In the genomic region with DNA sequence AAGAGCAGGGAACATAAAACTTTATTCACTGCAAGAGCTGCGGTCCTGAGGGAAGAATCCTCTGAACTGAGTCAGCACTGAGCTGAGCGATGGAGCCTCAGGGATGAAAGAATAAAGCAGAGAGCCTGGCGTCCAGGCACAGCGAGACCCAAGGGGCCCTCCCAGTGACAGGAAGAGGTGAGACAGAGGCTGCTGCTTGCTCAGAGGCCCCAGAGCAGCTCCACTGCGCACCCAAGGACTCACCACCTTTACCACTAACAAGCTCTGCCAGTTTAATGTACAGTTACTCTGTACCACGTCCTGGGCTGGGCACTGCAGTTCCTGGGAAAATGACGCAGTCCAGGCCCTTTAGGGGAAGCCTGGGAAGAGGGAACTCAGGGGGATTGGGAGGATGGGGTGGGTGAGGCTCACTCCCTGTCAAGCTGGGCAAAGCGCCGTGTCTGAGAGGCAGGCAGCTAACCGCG, we compare ENCODE assay signal across 16 cellular contexts.
A peak's percentile ranks its signal among the peaks of the same experiment; 100 is the strongest.
DNase-seq lines count a peak whose midpoint lies in the region; ATAC-seq and TF ChIP-seq lines count a peak whose summit lies in the region.
"Had no signal": no experiment of that assay in that cellular context is flagged by ENCODE, and none has a peak within 500 bp of the region (broad histone marks: within the 10 kb centered on the region; RNA-seq: fewer than 3 reads in every experiment).

No MANE protein-coding gene starts in this region.

- DNase-seq in AG04449 (ENCODE audit: low read depth, low spot score) (peak; percentile 45), HS-5 (ENCODE audit: low read depth) (peak; percentile 68), brain microvascular endothelial cell (peak; percentile 61), kidney glomerular epithelial cell (lab: John Stamatoyannopoulos, UW) (peak; percentile 24), NCI-H2196 treated with DMSO at 0.1 percent for 48 hours (lab: John Stamatoyannopoulos, UW; ENCODE audit: unreplicated experiment) (no peak), coronary artery (ENCODE audit: low spot score) (no peak), HEK293T (ENCODE audit: extremely low spot score) (no peak)
- DNase-seq: activated B cell treated with CpG ODN at 0.5 μM for 24 hours; activated CD8-positive, alpha-beta memory T cell treated with anti-CD3 and anti-CD28 coated beads, Interleukin-2, amount 50 U/mL, for 48 hours; AML-193; naive thymus-derived CD4-positive, alpha-beta T cell; NCI-H1092; NCI-H524 treated with DMSO at 0.1 percent for 48 hours; upper lobe of left lung had no signal

- H3K4me3 ChIP-seq in AG04449 (ENCODE audit: low read depth, low read length) (peak overlapping the region; percentile 32; the same call in 1 of the 2 replicates), brain microvascular endothelial cell (ENCODE audit: low read depth, low read length) (peak overlapping the region; percentile 12), coronary artery (no peak overlapping the region)
- H3K4me3 ChIP-seq: adrenal gland, upper lobe of left lung had no signal

- POLR2A ChIA-PET in AG04449 (lab: Yijun Ruan, JAX), result interaction anchor here (0.8 to 1.6 kb wide), 4 partner anchors 11 to 239 kb away, joined by 3 to 6 read pairs (median 4); a partner anchor contains a TSS
- POLR2A ChIA-PET in HEK293T (lab: Yijun Ruan, JAX), result interaction anchor here (3.8 kb wide), 1 partner anchor 9 kb away, joined by 37 read pairs; a partner anchor contains a TSS

- H3K27me3 ChIP-seq in brain microvascular endothelial cell (replicated peaks), result no peaks in the 10 kb centered on the region
- H3K27me3 ChIP-seq: adrenal gland had no signal

- H3K36me3 ChIP-seq in brain microvascular endothelial cell (replicated peaks), result no peaks in the 10 kb centered on the region
- H3K36me3 ChIP-seq: adrenal gland, upper lobe of left lung had no signal

- TF ChIP-seq CTCF in AG04449 (IDR thresholded peaks at IDR 0.05; ENCODE audit: insufficient read depth, low read length, missing control alignments) (no peak), brain microvascular endothelial cell (IDR thresholded peaks at IDR 0.05; ENCODE audit: low read depth, low read length, missing control alignments) (no peak), coronary artery (IDR thresholded peaks at IDR 0.05) (no peak)

- H3K27ac ChIP-seq in brain microvascular endothelial cell (peak overlapping the region; percentile 34), coronary artery (no peak overlapping the region)
- H3K27ac ChIP-seq: adrenal gland, upper lobe of left lung had no signal

- CTCF ChIA-PET in AG04449 (lab: Yijun Ruan, JAX), result interaction anchor here (0.8 to 22.1 kb wide), 11 partner anchors 9 to 226 kb away, joined by 3 to 673 read pairs (median 4); a partner anchor contains a TSS
- CTCF ChIA-PET in HEK293T (lab: Yijun Ruan, JAX), result interaction anchor here (0.6 to 2.3 kb wide), 3 partner anchors 8 to 591 kb away, joined by 4 to 16 read pairs (median 4); no protein-coding TSS in a partner anchor

- no peak for ATAC-seq in HG03565 (IDR thresholded peaks at IDR 0.05; ENCODE audit: unreplicated experiment)
- ATAC-seq: naive thymus-derived CD4-positive, alpha-beta T cell had no signal

- in situ Hi-C loops in brain microvascular endothelial cell (cut with HindIII; ENCODE audit: low pct_ligation_motif_present, low sequenced_read_pairs), result loop anchor here (25.0 kb wide), 1 partner anchor 103 kb away; no protein-coding TSS in a partner anchor

TF ChIP-seq in HEK293T, 16 proteins besides CTCF, POLR2A, EP300 and RAD21:
- TF ChIP-seq FOXA1 (IDR thresholded peaks at IDR 0.05) (no peak), L3MBTL2 (conservative IDR thresholded peaks at IDR 0.05) (no peak), NFRKB (IDR thresholded peaks at IDR 0.05) (no peak), FOXK2 (IDR thresholded peaks at IDR 0.05) (no peak), ARNT (IDR thresholded peaks at IDR 0.05) (no peak), TARDBP (IDR thresholded peaks at IDR 0.05) (no peak)
- TF ChIP-seq, protein P1, sequence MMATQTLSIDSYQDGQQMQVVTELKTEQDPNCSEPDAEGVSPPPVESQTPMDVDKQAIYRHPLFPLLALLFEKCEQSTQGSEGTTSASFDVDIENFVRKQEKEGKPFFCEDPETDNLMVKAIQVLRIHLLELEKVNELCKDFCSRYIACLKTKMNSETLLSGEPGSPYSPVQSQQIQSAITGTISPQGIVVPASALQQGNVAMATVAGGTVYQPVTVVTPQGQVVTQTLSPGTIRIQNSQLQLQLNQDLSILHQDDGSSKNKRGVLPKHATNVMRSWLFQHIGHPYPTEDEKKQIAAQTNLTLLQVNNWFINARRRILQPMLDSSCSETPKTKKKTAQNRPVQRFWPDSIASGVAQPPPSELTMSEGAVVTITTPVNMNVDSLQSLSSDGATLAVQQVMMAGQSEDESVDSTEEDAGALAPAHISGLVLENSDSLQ (IDR thresholded peaks at IDR 0.05), result no peak

Comparison
In these comparisons a context has a peak if more than half of its experiments do, and no peak if none do; other contexts are left out.
1. DNase-seq: peak in AG04449 (single experiment), HS-5 (single experiment), brain microvascular endothelial cell (single experiment) and kidney glomerular epithelial cell (single experiment); none in NCI-H2196 treated with DMSO at 0.1 percent for 48 hours (single experiment), coronary artery (single experiment) and HEK293T (single experiment).